Comparison of ENCODE assay signal across 10 cellular contexts in the genomic region with DNA sequence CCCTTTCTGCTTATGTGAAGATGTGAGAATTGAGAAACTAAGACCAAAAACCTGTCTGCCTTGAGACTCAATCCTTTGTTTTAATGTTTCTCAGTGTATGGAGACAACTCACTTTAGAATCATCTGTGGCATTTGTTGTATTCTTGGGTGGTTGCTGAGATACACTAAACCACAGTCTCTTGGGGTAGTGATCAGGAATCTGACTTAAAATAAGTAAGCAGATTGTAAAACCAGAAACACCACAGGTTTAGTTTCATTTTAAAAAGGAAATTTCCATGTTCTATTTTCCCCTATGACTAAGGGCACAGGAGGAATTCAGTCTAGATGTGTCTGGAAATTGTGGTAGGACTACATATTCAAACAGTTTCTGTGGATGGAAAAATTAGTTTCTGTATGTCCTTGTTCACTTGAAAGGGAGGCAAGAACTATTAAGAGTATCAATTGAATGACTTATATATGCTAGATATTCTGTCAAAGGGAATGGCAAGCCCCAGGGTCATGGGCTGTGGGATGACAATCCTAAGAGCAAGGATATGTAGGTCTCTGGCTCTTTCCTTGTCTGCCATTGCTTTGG.
DNase-seq lines count a peak whose midpoint lies in the region; ATAC-seq and TF ChIP-seq lines count a peak whose summit lies in the region.
"Had no signal": no experiment of that assay in that cellular context is flagged by ENCODE, and none has a peak within 500 bp of the region (broad histone marks: within the 10 kb centered on the region; RNA-seq: fewer than 3 reads in every experiment).

No MANE protein-coding gene starts in this region.

- H3K27me3 Mint-ChIP-seq in activated CD8-positive, alpha-beta T cell treated with anti-CD3 and anti-CD28 coated beads for 36 hours, result no peaks in the 10 kb centered on the region
- no peaks in the 10 kb centered on the region for H3K27me3 Mint-ChIP-seq in Calu3 (ENCODE audit: unreplicated experiment)

- peak; percentile 88 for DNase-seq in EH (ENCODE audit: low read depth)
- peak; percentile 19 for DNase-seq in activated CD8-positive, alpha-beta T cell treated with anti-CD3 and anti-CD28 coated beads for 36 hours
- DNase-seq in kidney tubule cell (ENCODE audit: low spot score), result peak; percentile 92
- DNase-seq in NCI-H774 (lab: John Stamatoyannopoulos, UW), result no peak
- no peak for DNase-seq in NCI-H2029 (lab: John Stamatoyannopoulos, UW)
- no peak for DNase-seq in Calu3
- DNase-seq: sigmoid colon, T-helper 9 cell had no signal

- intact Hi-C loops in activated CD8-positive, alpha-beta T cell treated with anti-CD3 and anti-CD28 coated beads for 36 hours (cut with micrococcal nuclease), result no loop called here
- intact Hi-C loops in Calu3 (cut with micrococcal nuclease; ENCODE audit: unreplicated experiment), result no loop called here

- H3K27ac Mint-ChIP-seq in activated CD8-positive, alpha-beta T cell treated with anti-CD3 and anti-CD28 coated beads for 36 hours, result peak overlapping the region; percentile 86
- no peak overlapping the region for H3K27ac Mint-ChIP-seq in Calu3 (ENCODE audit: unreplicated experiment)

- H3K4me1 Mint-ChIP-seq in activated CD8-positive, alpha-beta T cell treated with anti-CD3 and anti-CD28 coated beads for 36 hours (ENCODE audit: low read depth), result peaks cover 25% of the 10 kb centered on the region
- no peaks in the 10 kb centered on the region for H3K4me1 Mint-ChIP-seq in Calu3 (ENCODE audit: low read depth, unreplicated experiment)

- POLR2A ChIA-PET in activated CD8-positive, alpha-beta T cell treated with anti-CD3 and anti-CD28 coated beads for 36 hours (lab: Charles Lee), result interaction anchor here (0.6 kb wide), 1 partner anchor 444 kb away, joined by 3 read pairs; no protein-coding TSS in a partner anchor

- ATAC-seq in HG02763 (IDR thresholded peaks at IDR 0.05; ENCODE audit: unreplicated experiment) (peak; percentile 60), GM21526 (IDR thresholded peaks at IDR 0.05; ENCODE audit: low FRiP score, unreplicated experiment) (no peak)
- ATAC-seq in activated CD8-positive, alpha-beta T cell treated with anti-CD3 and anti-CD28 coated beads for 36 hours, result peak; percentile 89

- BruUV-seq in Calu3 (replicated peaks; lab: Mats Ljungman, UMichigan), result no TSS peak

- H3K36me3 Mint-ChIP-seq in activated CD8-positive, alpha-beta T cell treated with anti-CD3 and anti-CD28 coated beads for 36 hours (ENCODE audit: low read depth), result peaks cover 13% of the 10 kb centered on the region
- no peaks in the 10 kb centered on the region for H3K36me3 Mint-ChIP-seq in Calu3 (ENCODE audit: insufficient read depth, unreplicated experiment)

- TF ChIP-seq CTCF in activated CD8-positive, alpha-beta T cell treated with anti-CD3 and anti-CD28 coated beads for 36 hours (IDR thresholded peaks at IDR 0.05), result no peak
- no peak for TF ChIP-seq CTCF in Calu3 (IDR thresholded peaks at IDR 0.05; ENCODE audit: unreplicated experiment)

- H3K4me3 Mint-ChIP-seq in activated CD8-positive, alpha-beta T cell treated with anti-CD3 and anti-CD28 coated beads for 36 hours, result no peak overlapping the region
- no peak overlapping the region for H3K4me3 Mint-ChIP-seq in Calu3 (ENCODE audit: low read depth, unreplicated experiment)

- H3K9me3 Mint-ChIP-seq in activated CD8-positive, alpha-beta T cell treated with anti-CD3 and anti-CD28 coated beads for 36 hours, result peaks cover 19% of the 10 kb centered on the region
- peaks cover 7% of the 10 kb centered on the region for H3K9me3 Mint-ChIP-seq in Calu3 (ENCODE audit: low read depth, unreplicated experiment)

- CTCF ChIA-PET in activated CD8-positive, alpha-beta T cell treated with anti-CD3 and anti-CD28 coated beads for 36 hours (lab: Charles Lee), result no interaction called here
- CTCF ChIA-PET in Calu3 (lab: Charles Lee), result no interaction called here

Comparison
In these comparisons a context has a peak if more than half of its experiments do, and no peak if none do; other contexts are left out.
1. DNase-seq: peak in EH (single experiment), activated CD8-positive, alpha-beta T cell treated with anti-CD3 and anti-CD28 coated beads for 36 hours (single experiment) and kidney tubule cell (single experiment); none in NCI-H774 (single experiment), NCI-H2029 (single experiment) and Calu3 (single experiment).